ENCODE assay signal across 22 cellular contexts in the genomic region with DNA sequence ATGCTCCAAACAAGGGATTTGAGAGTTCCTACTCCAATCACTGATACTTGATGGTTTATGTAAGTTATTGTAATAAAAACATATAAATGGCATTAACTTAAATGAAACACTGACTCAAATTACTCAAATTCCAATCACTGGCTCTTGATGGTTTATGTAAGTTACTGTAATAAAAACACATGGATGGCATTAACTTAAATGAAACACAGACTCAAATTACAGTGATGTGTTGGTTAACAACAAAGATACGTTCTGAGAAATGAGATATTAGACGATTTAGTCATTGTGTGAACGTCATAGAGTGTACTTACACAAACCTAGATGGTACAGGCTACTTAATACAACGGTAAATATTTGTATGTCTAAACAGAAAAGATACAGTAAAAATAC.
"Had no signal": no experiment of that assay in that cellular context is flagged by ENCODE, and none has a peak within 500 bp of the region (broad histone marks: within the 10 kb centered on the region; RNA-seq: fewer than 3 reads in every experiment).

No MANE protein-coding gene starts in this region.

- H3K27me3 ChIP-seq: colonic mucosa, foreskin keratinocyte, neural progenitor cell, ovary, right atrium auricular region, sigmoid colon, testis, tibial nerve had no signal

- H3K4me2 ChIP-seq: neural progenitor cell had no signal

- H3K9ac ChIP-seq: neural progenitor cell had no signal

- H3K4me1 ChIP-seq: colonic mucosa, foreskin keratinocyte, left ventricle myocardium inferior, lower lobe of right lung, right atrium auricular region, sigmoid colon, testis, tibial nerve had no signal

- DNase-seq: colonic mucosa; effector CD8-positive, alpha-beta T cell; immature natural killer cell; kidney; left cardiac atrium; left ventricle myocardium inferior; lower lobe of right lung; midbrain; nucleus accumbens; ovary; sigmoid colon; stimulated activated CD4-positive, alpha-beta T cell treated with anti-CD3 and anti-CD28 coated beads, Interleukin-2, amount 100 ng/mL, for 24 hours; stimulated activated CD4-positive, alpha-beta T cell treated with anti-CD3 and anti-CD28 coated beads, Interleukin-4, amount 100 ng/mL, for 4 hours; stimulated activated naive B cell treated with anti-CD40 and anti-IgM and Interleukin-4, amounts not matched to agents 10 μg/mL and 1 μg/mL and 100 μg/mL, for 72 hours; stimulated activated naive CD8-positive, alpha-beta T cell treated with anti-CD3 and anti-CD28 coated beads, Interleukin-15, amount 100 ng/mL, for 72 hours; testis had no signal

- H3K27ac ChIP-seq: colonic mucosa, foreskin keratinocyte, left ventricle myocardium inferior, lower lobe of right lung, neural progenitor cell, ovary, right atrium auricular region, sigmoid colon, skin epidermis, testis, tibial nerve had no signal

- H3K9me3 ChIP-seq: colonic mucosa, testis had no signal

- H3K4me3 ChIP-seq: colonic mucosa, left ventricle myocardium inferior, lower lobe of right lung, neural progenitor cell, ovary, right atrium auricular region, sigmoid colon, skin epidermis, testis, tibial nerve had no signal

- H3K36me3 ChIP-seq: colonic mucosa, left ventricle myocardium inferior, lower lobe of right lung, ovary, right atrium auricular region, sigmoid colon, tibial nerve had no signal

- ATAC-seq: foreskin keratinocyte; left cardiac atrium; lower lobe of right lung; natural killer cell treated with Interleukin-12 subunit alpha and Interleukin-12 subunit beta and Interleukin-15 and Interleukin-18, amount 100 ng/mL, for 72 hours; stimulated activated naive B cell treated with anti-CD40 and anti-IgM and Interleukin-4, amounts not matched to agents 10 μg/mL and 1 μg/mL and 100 μg/mL, for 72 hours; stimulated activated naive CD8-positive, alpha-beta T cell treated with anti-CD3 and anti-CD28 coated beads, Interleukin-15, amount 100 ng/mL, for 72 hours had no signal
